In genomic region chr2:76385943-76386342, GRCh38 we compare ENCODE assay signal across 34 cellular contexts.
"Had no signal": no experiment of that assay in that cellular context is flagged by ENCODE, and none has a peak within 500 bp of the region (broad histone marks: within the 10 kb centered on the region; RNA-seq: fewer than 3 reads in every experiment).

No MANE protein-coding gene starts in this region.

- H3K9me3 Mint-ChIP-seq: activated naive CD8-positive, alpha-beta T cell treated with anti-CD3 and anti-CD28 coated beads, Interleukin-2, amount 10 ng/mL, durations not matched to agents 7 days and 5 days; T-helper 1 cell treated with Interleukin-12 subunit alpha and Interleukin-12 subunit beta and Interleukin-4 antibody, amounts not matched to agents 30 μg/mL and 1 μg/mL, for 36 hours had no signal

- H3K4me3 ChIP-seq: ascending aorta, breast epithelium had no signal

- DNase-seq: activated B cell treated with CpG ODN at 0.5 μM for 24 hours; activated CD4-positive, alpha-beta memory T cell treated with anti-CD3 and anti-CD28 coated beads for 36 hours; activated CD4-positive, alpha-beta T cell treated with anti-CD3 and anti-CD28 coated beads for 4 hours; activated CD4-positive, alpha-beta T cell treated with anti-CD3 and anti-CD28 coated beads, Interleukin-2, amount 10 ng/mL, durations not matched to agents 24 days and 14 days; activated CD4-positive, alpha-beta T cell treated with anti-CD3 and anti-CD28 coated beads, Interleukin-2, amount 50 U/mL, for 1 hour; activated CD4-positive, alpha-beta T cell treated with anti-CD3 and anti-CD28 coated beads, Interleukin-2, amount 50 U/mL, for 4 hours; activated CD4-positive, CD25-positive, alpha-beta regulatory T cell treated with anti-CD3 and anti-CD28 coated beads, Interleukin-2, amount 50 U/mL, for 72 hours; activated CD8-positive, alpha-beta memory T cell treated with anti-CD3 and anti-CD28 coated beads, Interleukin-2, amount 50 U/mL, for 4 hours; activated CD8-positive, alpha-beta T cell treated with anti-CD3 and anti-CD28 coated beads for 36 hours; activated effector memory CD4-positive, alpha-beta T cell treated with anti-CD3 and anti-CD28 coated beads, Interleukin-2, amount 50 U/mL, for 16 hours; activated naive CD4-positive, alpha-beta T cell treated with anti-CD3 and anti-CD28 coated beads, Interleukin-2, amount 10 ng/mL, durations not matched to agents 7 days and 5 days; activated naive CD4-positive, alpha-beta T cell treated with Interleukin-2 at 50 U/mL for 16 hours; activated naive CD8-positive, alpha-beta T cell treated with anti-CD3 and anti-CD28 coated beads, Interleukin-2, amount 10 ng/mL, durations not matched to agents 7 days and 5 days; activated naive CD8-positive, alpha-beta T cell treated with anti-CD3 and anti-CD28 coated beads, Interleukin-2, amount 50 U/mL, for 24 hours; activated T-cell treated with anti-CD3 and anti-CD28 coated beads for 4 hours; activated T-cell treated with anti-CD3 and anti-CD28 coated beads, Interleukin-2, amount 50 U/mL, for 1 hour; activated T-cell treated with anti-CD3 and anti-CD28 coated beads, Interleukin-2, amount 50 U/mL, for 4 hours; activated T-cell treated with anti-CD3 and anti-CD28 coated beads, Interleukin-2, amount 50 U/mL, for 72 hours; amygdala; anterior cingulate cortex; brain microvascular endothelial cell; central memory CD4-positive, alpha-beta T cell; T-helper 1 cell; T-helper 2 cell; T-helper 9 cell had no signal

- H3K27me3 ChIP-seq: ascending aorta, brain microvascular endothelial cell, breast epithelium had no signal

- H3K9me3 ChIP-seq: ascending aorta, breast epithelium had no signal

- H3K36me3 Mint-ChIP-seq: activated CD4-positive, alpha-beta memory T cell treated with anti-CD3 and anti-CD28 coated beads for 36 hours; activated naive CD4-positive, alpha-beta T cell treated with anti-CD3 and anti-CD28 coated beads, Interleukin-2, amount 10 ng/mL, durations not matched to agents 7 days and 5 days; activated naive CD4-positive, alpha-beta T cell treated with anti-CD3 and anti-CD28 coated beads, Interleukin-2, amount 50 U/mL, for 24 hours; activated naive CD8-positive, alpha-beta T cell; activated naive CD8-positive, alpha-beta T cell treated with anti-CD3 and anti-CD28 coated beads, Interleukin-2, amount 10 ng/mL, durations not matched to agents 7 days and 5 days had no signal

- H3K36me3 ChIP-seq: ascending aorta, brain microvascular endothelial cell, breast epithelium had no signal

- ATAC-seq: activated CD8-positive, alpha-beta T cell treated with anti-CD3 and anti-CD28 coated beads for 36 hours; activated naive CD8-positive, alpha-beta T cell treated with anti-CD3 and anti-CD28 coated beads, Interleukin-2, amount 50 U/mL, for 24 hours; activated T-cell treated with anti-CD3 and anti-CD28 coated beads, Interleukin-2, amount 50 U/mL, for 4 hours; activated T-cell treated with anti-CD3 and anti-CD28 coated beads, Interleukin-2, amount 50 U/mL, for 72 hours; activated T-helper 17 cell treated with anti-CD3 and anti-CD28 coated beads, Interleukin-2, amount 50 U/mL, for 72 hours had no signal

- H3K4me1 Mint-ChIP-seq: activated B cell treated with CpG ODN at 0.5 μM for 24 hours; activated CD4-positive, alpha-beta T cell treated with anti-CD3 and anti-CD28 coated beads, Interleukin-2, amount 10 ng/mL, durations not matched to agents 24 days and 14 days; activated naive CD4-positive, alpha-beta T cell treated with anti-CD3 and anti-CD28 coated beads, Interleukin-2, amount 10 ng/mL, durations not matched to agents 7 days and 5 days; activated naive CD4-positive, alpha-beta T cell treated with anti-CD3 and anti-CD28 coated beads, Interleukin-2, amount 50 U/mL, for 24 hours; activated naive CD8-positive, alpha-beta T cell treated with anti-CD3 and anti-CD28 coated beads, Interleukin-2, amount 10 ng/mL, durations not matched to agents 7 days and 5 days; activated naive CD8-positive, alpha-beta T cell treated with anti-CD3 and anti-CD28 coated beads, Interleukin-2, amount 50 U/mL, for 24 hours; activated T-helper 17 cell treated with anti-CD3 and anti-CD28 coated beads, Interleukin-2, amount 50 U/mL, for 72 hours had no signal

- H3K4me3 Mint-ChIP-seq: activated B cell treated with CpG ODN at 0.5 μM for 24 hours; activated CD4-positive, alpha-beta memory T cell treated with anti-CD3 and anti-CD28 coated beads for 36 hours; activated CD4-positive, alpha-beta T cell treated with anti-CD3 and anti-CD28 coated beads, Interleukin-2, amount 10 ng/mL, durations not matched to agents 24 days and 14 days; activated CD8-positive, alpha-beta T cell treated with anti-CD3 and anti-CD28 coated beads for 36 hours; activated naive CD4-positive, alpha-beta T cell treated with anti-CD3 and anti-CD28 coated beads, Interleukin-2, amount 10 ng/mL, durations not matched to agents 7 days and 5 days; activated naive CD4-positive, alpha-beta T cell treated with anti-CD3 and anti-CD28 coated beads, Interleukin-2, amount 50 U/mL, for 24 hours; activated naive CD8-positive, alpha-beta T cell; activated naive CD8-positive, alpha-beta T cell treated with anti-CD3 and anti-CD28 coated beads, Interleukin-2, amount 10 ng/mL, durations not matched to agents 7 days and 5 days; activated naive CD8-positive, alpha-beta T cell treated with anti-CD3 and anti-CD28 coated beads, Interleukin-2, amount 50 U/mL, for 24 hours; activated T-cell treated with anti-CD3 and anti-CD28 coated beads, Interleukin-2, amount 50 U/mL, for 4 hours; activated T-cell treated with anti-CD3 and anti-CD28 coated beads, Interleukin-2, amount 50 U/mL, for 72 hours; activated T-helper 1 cell treated with anti-CD3 and anti-CD28 coated beads, Interleukin-12 subunit alpha, Interleukin-12 subunit beta, Interleukin-2, Interleukin-4 antibody, amounts not matched to agents 30 ng/mL and 10 ng/mL and 1 ng/mL, durations not matched to agents 14 hours and 24 hours and 36 hours; activated T-helper 17 cell treated with anti-CD3 and anti-CD28 coated beads, Interleukin-2, amount 50 U/mL, for 72 hours; T-helper 1 cell treated with Interleukin-12 subunit alpha and Interleukin-12 subunit beta and Interleukin-4 antibody, amounts not matched to agents 30 μg/mL and 1 μg/mL, for 36 hours; T-helper 2 cell treated with Interferon-gamma antibody and Interleukin-4, amounts not matched to agents 5 μg/mL and 100 μg/mL, for 36 hours had no signal

- H3K27ac ChIP-seq: ascending aorta, brain microvascular endothelial cell, breast epithelium, VCaP had no signal

- H3K4me1 ChIP-seq: ascending aorta, breast epithelium had no signal

- H3K27me3 Mint-ChIP-seq: activated B cell treated with CpG ODN at 0.5 μM for 24 hours; activated CD4-positive, alpha-beta memory T cell treated with anti-CD3 and anti-CD28 coated beads for 36 hours; activated CD4-positive, alpha-beta T cell treated with anti-CD3 and anti-CD28 coated beads, Interleukin-2, amount 10 ng/mL, durations not matched to agents 24 days and 14 days; activated CD8-positive, alpha-beta T cell treated with anti-CD3 and anti-CD28 coated beads for 36 hours; activated naive CD4-positive, alpha-beta T cell treated with anti-CD3 and anti-CD28 coated beads, Interleukin-2, amount 10 ng/mL, durations not matched to agents 7 days and 5 days; activated naive CD4-positive, alpha-beta T cell treated with anti-CD3 and anti-CD28 coated beads, Interleukin-2, amount 50 U/mL, for 24 hours; activated naive CD8-positive, alpha-beta T cell; activated naive CD8-positive, alpha-beta T cell treated with anti-CD3 and anti-CD28 coated beads, Interleukin-2, amount 10 ng/mL, durations not matched to agents 7 days and 5 days; activated naive CD8-positive, alpha-beta T cell treated with anti-CD3 and anti-CD28 coated beads, Interleukin-2, amount 50 U/mL, for 24 hours; activated T-helper 17 cell treated with anti-CD3 and anti-CD28 coated beads, Interleukin-2, amount 50 U/mL, for 72 hours had no signal

- H3K27ac Mint-ChIP-seq: activated B cell treated with CpG ODN at 0.5 μM for 24 hours; activated CD4-positive, alpha-beta memory T cell treated with anti-CD3 and anti-CD28 coated beads for 36 hours; activated CD4-positive, alpha-beta T cell treated with anti-CD3 and anti-CD28 coated beads, Interleukin-2, amount 10 ng/mL, durations not matched to agents 24 days and 14 days; activated CD8-positive, alpha-beta T cell treated with anti-CD3 and anti-CD28 coated beads for 36 hours; activated naive CD4-positive, alpha-beta T cell treated with anti-CD3 and anti-CD28 coated beads, Interleukin-2, amount 10 ng/mL, durations not matched to agents 7 days and 5 days; activated naive CD4-positive, alpha-beta T cell treated with anti-CD3 and anti-CD28 coated beads, Interleukin-2, amount 50 U/mL, for 24 hours; activated naive CD8-positive, alpha-beta T cell; activated naive CD8-positive, alpha-beta T cell treated with anti-CD3 and anti-CD28 coated beads, Interleukin-2, amount 10 ng/mL, durations not matched to agents 7 days and 5 days; activated naive CD8-positive, alpha-beta T cell treated with anti-CD3 and anti-CD28 coated beads, Interleukin-2, amount 50 U/mL, for 24 hours; activated T-cell treated with anti-CD3 and anti-CD28 coated beads, Interleukin-2, amount 50 U/mL, for 72 hours; activated T-helper 1 cell treated with anti-CD3 and anti-CD28 coated beads, Interleukin-12 subunit alpha, Interleukin-12 subunit beta, Interleukin-2, Interleukin-4 antibody, amounts not matched to agents 30 ng/mL and 10 ng/mL and 1 ng/mL, durations not matched to agents 14 hours and 24 hours and 36 hours; activated T-helper 17 cell treated with anti-CD3 and anti-CD28 coated beads, Interleukin-2, amount 50 U/mL, for 72 hours; T-helper 1 cell treated with Interleukin-12 subunit alpha and Interleukin-12 subunit beta and Interleukin-4 antibody, amounts not matched to agents 30 μg/mL and 1 μg/mL, for 36 hours; T-helper 2 cell treated with Interferon-gamma antibody and Interleukin-4, amounts not matched to agents 5 μg/mL and 100 μg/mL, for 36 hours had no signal
